1 cellular context compared by ENCODE assay signal in the genomic region with DNA sequence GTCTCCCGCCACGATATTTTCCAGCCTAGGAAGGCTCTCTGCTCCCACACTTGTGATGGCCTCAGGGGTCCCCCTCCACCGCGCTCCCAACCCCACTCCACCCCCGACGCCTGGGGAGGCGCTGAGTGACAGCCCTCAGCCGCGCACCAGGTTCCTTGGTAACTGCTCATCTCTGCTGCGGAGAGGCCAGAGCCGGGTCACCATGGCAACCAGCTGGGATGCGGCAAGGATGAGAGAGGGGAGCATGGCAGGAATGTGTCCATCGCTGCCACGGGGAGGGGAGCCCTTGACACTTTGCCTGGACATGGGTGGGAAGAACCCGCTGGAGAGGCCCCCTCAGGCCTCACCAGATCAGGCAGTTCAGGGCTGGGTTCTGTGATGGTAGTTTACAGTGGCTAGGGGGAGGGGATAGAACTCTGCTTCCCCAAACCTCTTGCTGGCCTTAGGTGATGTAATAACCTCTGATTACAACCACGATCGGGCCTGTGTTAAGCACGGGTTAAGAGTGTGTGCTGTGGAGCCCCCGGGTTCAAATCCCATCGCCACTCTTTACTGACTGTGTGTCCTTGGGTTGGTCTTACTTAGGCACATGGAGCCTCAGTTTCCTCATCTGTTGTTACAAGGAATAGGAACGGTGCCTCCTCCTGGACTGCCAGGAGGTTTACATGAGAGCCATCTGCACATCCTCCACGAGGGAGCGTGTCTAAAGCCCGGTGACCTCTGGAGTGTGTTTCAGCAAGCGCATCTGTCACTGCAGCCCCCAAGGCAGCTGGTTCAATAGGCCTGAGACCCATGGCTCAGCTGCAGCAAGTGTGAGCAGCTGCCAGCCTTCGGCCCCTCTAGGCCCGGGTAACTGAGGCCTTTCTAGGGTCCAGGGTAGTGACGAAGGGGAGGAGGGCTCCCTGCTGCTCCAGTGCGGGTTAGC.
TF ChIP-seq lines count a peak whose summit lies in the region.

No MANE protein-coding gene starts in this region.

TF ChIP-seq in H1, 55 proteins besides CTCF, POLR2A, EP300 and RAD21:
- TF ChIP-seq CHD2 (IDR thresholded peaks at IDR 0.05; ENCODE audit: low read length), result no peak
- TF ChIP-seq, protein P1, sequence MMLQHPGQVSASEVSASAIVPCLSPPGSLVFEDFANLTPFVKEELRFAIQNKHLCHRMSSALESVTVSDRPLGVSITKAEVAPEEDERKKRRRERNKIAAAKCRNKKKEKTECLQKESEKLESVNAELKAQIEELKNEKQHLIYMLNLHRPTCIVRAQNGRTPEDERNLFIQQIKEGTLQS (IDR thresholded peaks at IDR 0.05; ENCODE audit: insufficient read depth, low read depth, low read length), result no peak
- TF ChIP-seq CHD1 (IDR thresholded peaks at IDR 0.05; ENCODE audit: low read depth, low read length), result no peak
- TF ChIP-seq CTBP2 (IDR thresholded peaks at IDR 0.05; ENCODE audit: borderline replicate concordance, insufficient read depth, insufficient read length, low read length), result no peak
- no peak for TF ChIP-seq SP2 (IDR thresholded peaks at IDR 0.05; ENCODE audit: low read length)
- TF ChIP-seq SP4 (IDR thresholded peaks at IDR 0.05; ENCODE audit: low read length), result no peak
- TF ChIP-seq, protein P2, sequence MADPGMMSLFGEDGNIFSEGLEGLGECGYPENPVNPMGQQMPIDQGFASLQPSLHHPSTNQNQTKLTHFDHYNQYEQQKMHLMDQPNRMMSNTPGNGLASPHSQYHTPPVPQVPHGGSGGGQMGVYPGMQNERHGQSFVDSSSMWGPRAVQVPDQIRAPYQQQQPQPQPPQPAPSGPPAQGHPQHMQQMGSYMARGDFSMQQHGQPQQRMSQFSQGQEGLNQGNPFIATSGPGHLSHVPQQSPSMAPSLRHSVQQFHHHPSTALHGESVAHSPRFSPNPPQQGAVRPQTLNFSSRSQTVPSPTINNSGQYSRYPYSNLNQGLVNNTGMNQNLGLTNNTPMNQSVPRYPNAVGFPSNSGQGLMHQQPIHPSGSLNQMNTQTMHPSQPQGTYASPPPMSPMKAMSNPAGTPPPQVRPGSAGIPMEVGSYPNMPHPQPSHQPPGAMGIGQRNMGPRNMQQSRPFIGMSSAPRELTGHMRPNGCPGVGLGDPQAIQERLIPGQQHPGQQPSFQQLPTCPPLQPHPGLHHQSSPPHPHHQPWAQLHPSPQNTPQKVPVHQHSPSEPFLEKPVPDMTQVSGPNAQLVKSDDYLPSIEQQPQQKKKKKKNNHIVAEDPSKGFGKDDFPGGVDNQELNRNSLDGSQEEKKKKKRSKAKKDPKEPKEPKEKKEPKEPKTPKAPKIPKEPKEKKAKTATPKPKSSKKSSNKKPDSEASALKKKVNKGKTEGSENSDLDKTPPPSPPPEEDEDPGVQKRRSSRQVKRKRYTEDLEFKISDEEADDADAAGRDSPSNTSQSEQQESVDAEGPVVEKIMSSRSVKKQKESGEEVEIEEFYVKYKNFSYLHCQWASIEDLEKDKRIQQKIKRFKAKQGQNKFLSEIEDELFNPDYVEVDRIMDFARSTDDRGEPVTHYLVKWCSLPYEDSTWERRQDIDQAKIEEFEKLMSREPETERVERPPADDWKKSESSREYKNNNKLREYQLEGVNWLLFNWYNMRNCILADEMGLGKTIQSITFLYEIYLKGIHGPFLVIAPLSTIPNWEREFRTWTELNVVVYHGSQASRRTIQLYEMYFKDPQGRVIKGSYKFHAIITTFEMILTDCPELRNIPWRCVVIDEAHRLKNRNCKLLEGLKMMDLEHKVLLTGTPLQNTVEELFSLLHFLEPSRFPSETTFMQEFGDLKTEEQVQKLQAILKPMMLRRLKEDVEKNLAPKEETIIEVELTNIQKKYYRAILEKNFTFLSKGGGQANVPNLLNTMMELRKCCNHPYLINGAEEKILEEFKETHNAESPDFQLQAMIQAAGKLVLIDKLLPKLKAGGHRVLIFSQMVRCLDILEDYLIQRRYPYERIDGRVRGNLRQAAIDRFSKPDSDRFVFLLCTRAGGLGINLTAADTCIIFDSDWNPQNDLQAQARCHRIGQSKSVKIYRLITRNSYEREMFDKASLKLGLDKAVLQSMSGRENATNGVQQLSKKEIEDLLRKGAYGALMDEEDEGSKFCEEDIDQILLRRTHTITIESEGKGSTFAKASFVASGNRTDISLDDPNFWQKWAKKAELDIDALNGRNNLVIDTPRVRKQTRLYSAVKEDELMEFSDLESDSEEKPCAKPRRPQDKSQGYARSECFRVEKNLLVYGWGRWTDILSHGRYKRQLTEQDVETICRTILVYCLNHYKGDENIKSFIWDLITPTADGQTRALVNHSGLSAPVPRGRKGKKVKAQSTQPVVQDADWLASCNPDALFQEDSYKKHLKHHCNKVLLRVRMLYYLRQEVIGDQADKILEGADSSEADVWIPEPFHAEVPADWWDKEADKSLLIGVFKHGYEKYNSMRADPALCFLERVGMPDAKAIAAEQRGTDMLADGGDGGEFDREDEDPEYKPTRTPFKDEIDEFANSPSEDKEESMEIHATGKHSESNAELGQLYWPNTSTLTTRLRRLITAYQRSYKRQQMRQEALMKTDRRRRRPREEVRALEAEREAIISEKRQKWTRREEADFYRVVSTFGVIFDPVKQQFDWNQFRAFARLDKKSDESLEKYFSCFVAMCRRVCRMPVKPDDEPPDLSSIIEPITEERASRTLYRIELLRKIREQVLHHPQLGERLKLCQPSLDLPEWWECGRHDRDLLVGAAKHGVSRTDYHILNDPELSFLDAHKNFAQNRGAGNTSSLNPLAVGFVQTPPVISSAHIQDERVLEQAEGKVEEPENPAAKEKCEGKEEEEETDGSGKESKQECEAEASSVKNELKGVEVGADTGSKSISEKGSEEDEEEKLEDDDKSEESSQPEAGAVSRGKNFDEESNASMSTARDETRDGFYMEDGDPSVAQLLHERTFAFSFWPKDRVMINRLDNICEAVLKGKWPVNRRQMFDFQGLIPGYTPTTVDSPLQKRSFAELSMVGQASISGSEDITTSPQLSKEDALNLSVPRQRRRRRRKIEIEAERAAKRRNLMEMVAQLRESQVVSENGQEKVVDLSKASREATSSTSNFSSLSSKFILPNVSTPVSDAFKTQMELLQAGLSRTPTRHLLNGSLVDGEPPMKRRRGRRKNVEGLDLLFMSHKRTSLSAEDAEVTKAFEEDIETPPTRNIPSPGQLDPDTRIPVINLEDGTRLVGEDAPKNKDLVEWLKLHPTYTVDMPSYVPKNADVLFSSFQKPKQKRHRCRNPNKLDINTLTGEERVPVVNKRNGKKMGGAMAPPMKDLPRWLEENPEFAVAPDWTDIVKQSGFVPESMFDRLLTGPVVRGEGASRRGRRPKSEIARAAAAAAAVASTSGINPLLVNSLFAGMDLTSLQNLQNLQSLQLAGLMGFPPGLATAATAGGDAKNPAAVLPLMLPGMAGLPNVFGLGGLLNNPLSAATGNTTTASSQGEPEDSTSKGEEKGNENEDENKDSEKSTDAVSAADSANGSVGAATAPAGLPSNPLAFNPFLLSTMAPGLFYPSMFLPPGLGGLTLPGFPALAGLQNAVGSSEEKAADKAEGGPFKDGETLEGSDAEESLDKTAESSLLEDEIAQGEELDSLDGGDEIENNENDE (IDR thresholded peaks at IDR 0.05; ENCODE audit: insufficient replicate concordance, low read length), result no peak
- TF ChIP-seq SRF (IDR thresholded peaks at IDR 0.05; ENCODE audit: low read depth, low read length), result no peak
- no peak for TF ChIP-seq BCL11A (IDR thresholded peaks at IDR 0.05; ENCODE audit: low read depth in 2 of 2, low read length in 2 of 2)
- no peak for TF ChIP-seq TAF7 (optimal IDR thresholded peaks at IDR 0.05; ENCODE audit: borderline replicate concordance, low read depth, low read length)
- TF ChIP-seq RFX5 (IDR thresholded peaks at IDR 0.05; ENCODE audit: borderline replicate concordance, low read depth, low read length), result no peak
- no peak for TF ChIP-seq ASH2L (IDR thresholded peaks at IDR 0.05; ENCODE audit: low read length)
- no peak for TF ChIP-seq PHF8 (conservative IDR thresholded peaks at IDR 0.05; ENCODE audit: low read depth, low read length)
- TF ChIP-seq TAF1 (IDR thresholded peaks at IDR 0.05; ENCODE audit: low read depth, low read length), result no peak
- no peak for TF ChIP-seq CBX5 (IDR thresholded peaks at IDR 0.05; ENCODE audit: low read depth, low read length)
- TF ChIP-seq KDM5A (IDR thresholded peaks at IDR 0.05; ENCODE audit: low read length), result no peak
- TF ChIP-seq GTF2F1 (IDR thresholded peaks at IDR 0.05; ENCODE audit: borderline replicate concordance, low read depth, low read length), result no peak
- no peak for TF ChIP-seq KDM4A (IDR thresholded peaks at IDR 0.05; ENCODE audit: low read depth, low read length, severe bottlenecking)
- TF ChIP-seq BRCA1 (IDR thresholded peaks at IDR 0.05; ENCODE audit: low read depth, low read length), result no peak
